8 cellular contexts compared by ENCODE assay signal in genomic region chr6:148761532-148761951, GRCh38. TPM values are rescaled to one million over a fixed set of nuclear protein-coding genes. Genes with fewer than 3 reads are reported as not detected.
A peak's percentile ranks its signal among the peaks of the same experiment; 100 is the strongest.
DNase-seq lines count a peak whose midpoint lies in the region; ATAC-seq and TF ChIP-seq lines count a peak whose summit lies in the region.

No MANE protein-coding gene starts in this region.

- peak; percentile 0 for ATAC-seq in GM18511 (IDR thresholded peaks at IDR 0.05; ENCODE audit: unreplicated experiment)
- peak; percentile 65 to 66 for ATAC-seq in natural killer cell treated with Interleukin-12 subunit alpha and Interleukin-12 subunit beta and Interleukin-15 and Interleukin-18, amount 100 ng/mL, for 72 hours
- no peak for ATAC-seq in GM19467 (IDR thresholded peaks at IDR 0.05; ENCODE audit: unreplicated experiment)

- no peak for TF ChIP-seq CTCF in RWPE1 (conservative IDR thresholded peaks at IDR 0.05; ENCODE audit: low read depth)

- peak overlapping the region; percentile 41; the same call in 1 of the 2 replicates for H3K27ac ChIP-seq in RWPE1

- peaks cover 8% of the 10 kb centered on the region for H3K27me3 Mint-ChIP-seq in dendritic cell treated with granulocyte-macrophage colony-stimulating factor and Interleukin-4, amounts not matched to agents 40 ng/mL and 50 ng/mL, for 4 days
- H3K27me3 Mint-ChIP-seq in natural killer cell treated with Interleukin-12 subunit alpha and Interleukin-12 subunit beta and Interleukin-15 and Interleukin-18, amount 100 ng/mL, for 72 hours = peaks cover 16 to 19% of the 10 kb centered on the region in 2 donors

- no peaks in the 10 kb centered on the region for H3K36me3 Mint-ChIP-seq in dendritic cell treated with granulocyte-macrophage colony-stimulating factor and Interleukin-4, amounts not matched to agents 40 ng/mL and 50 ng/mL, for 4 days (ENCODE audit: low read depth)
- no peaks in the 10 kb centered on the region for H3K36me3 Mint-ChIP-seq in natural killer cell treated with Interleukin-12 subunit alpha and Interleukin-12 subunit beta and Interleukin-15 and Interleukin-18, amount 100 ng/mL, for 72 hours

- intact Hi-C loops in dendritic cell treated with granulocyte-macrophage colony-stimulating factor and Interleukin-4, amounts not matched to agents 40 ng/mL and 50 ng/mL, for 4 days (cut with micrococcal nuclease) = loop anchor here (2.0 kb wide), 2 partner anchors 15 to 17 kb away; partner anchors contain the start of gene UST

- no peak for DNase-seq in RWPE1 (ENCODE audit: low spot score)
- DNase-seq in natural killer cell treated with Interleukin-12 subunit alpha and Interleukin-12 subunit beta and Interleukin-15 and Interleukin-18, amount 100 ng/mL, for 72 hours (ENCODE audit: low spot score) = peak; percentile 71
- no peak for DNase-seq in stimulated activated naive CD4-positive, alpha-beta T cell treated with Interleukin-2 at 50 U/mL for 16 hours (lab: John Stamatoyannopoulos, UW)
- no peak for DNase-seq in NCI-H774 (lab: John Stamatoyannopoulos, UW)
- DNase-seq in NCI-H510A treated with DMSO at 0.1 percent for 48 hours (lab: John Stamatoyannopoulos, UW) = no peak

- H3K4me1 Mint-ChIP-seq in dendritic cell treated with granulocyte-macrophage colony-stimulating factor and Interleukin-4, amounts not matched to agents 40 ng/mL and 50 ng/mL, for 4 days (ENCODE audit: low read depth) = peaks cover 74% of the 10 kb centered on the region
- H3K4me1 Mint-ChIP-seq in natural killer cell treated with Interleukin-12 subunit alpha and Interleukin-12 subunit beta and Interleukin-15 and Interleukin-18, amount 100 ng/mL, for 72 hours (ENCODE audit: low read depth in 2 of 2) = peaks cover 63% of the 10 kb centered on the region in 2 donors

- no peaks in the 10 kb centered on the region for H3K9me3 Mint-ChIP-seq in dendritic cell treated with granulocyte-macrophage colony-stimulating factor and Interleukin-4, amounts not matched to agents 40 ng/mL and 50 ng/mL, for 4 days
- H3K9me3 Mint-ChIP-seq in natural killer cell treated with Interleukin-12 subunit alpha and Interleukin-12 subunit beta and Interleukin-15 and Interleukin-18, amount 100 ng/mL, for 72 hours = peaks cover 2% of the 10 kb centered on the region

- POLR2A ChIA-PET in RWPE1 (lab: Yijun Ruan, JAX; ENCODE audit: low non-redundant PET) = no interaction called here

- H3K27ac Mint-ChIP-seq in dendritic cell treated with granulocyte-macrophage colony-stimulating factor and Interleukin-4, amounts not matched to agents 40 ng/mL and 50 ng/mL, for 4 days = peak overlapping the region; percentile 94
- H3K27ac Mint-ChIP-seq in natural killer cell treated with Interleukin-12 subunit alpha and Interleukin-12 subunit beta and Interleukin-15 and Interleukin-18, amount 100 ng/mL, for 72 hours = peak overlapping the region; percentile 65 to 89

- CTCF ChIA-PET in RWPE1 (lab: Yijun Ruan, JAX) = interaction anchor here (0.6 kb wide), 1 partner anchor 21 kb away, joined by 3 read pairs; no protein-coding TSS in a partner anchor

- H3K4me3 Mint-ChIP-seq in dendritic cell treated with granulocyte-macrophage colony-stimulating factor and Interleukin-4, amounts not matched to agents 40 ng/mL and 50 ng/mL, for 4 days = peak overlapping the region; percentile 78
- peak overlapping the region; percentile 78 for H3K4me3 Mint-ChIP-seq in natural killer cell treated with Interleukin-12 subunit alpha and Interleukin-12 subunit beta and Interleukin-15 and Interleukin-18, amount 100 ng/mL, for 72 hours

RNA-seq across cellular contexts. Expression of gene UST, which starts 14.7 kb away (rescaled TPM):
- total RNA-seq in natural killer cell treated with Interleukin-12 subunit alpha and Interleukin-12 subunit beta and Interleukin-15 and Interleukin-18, amount 100 ng/mL, for 72 hours = 1 to 10 TPM; 1.6 to 3.0 TPM
